1 cellular context compared by ENCODE assay signal in the genomic region with DNA sequence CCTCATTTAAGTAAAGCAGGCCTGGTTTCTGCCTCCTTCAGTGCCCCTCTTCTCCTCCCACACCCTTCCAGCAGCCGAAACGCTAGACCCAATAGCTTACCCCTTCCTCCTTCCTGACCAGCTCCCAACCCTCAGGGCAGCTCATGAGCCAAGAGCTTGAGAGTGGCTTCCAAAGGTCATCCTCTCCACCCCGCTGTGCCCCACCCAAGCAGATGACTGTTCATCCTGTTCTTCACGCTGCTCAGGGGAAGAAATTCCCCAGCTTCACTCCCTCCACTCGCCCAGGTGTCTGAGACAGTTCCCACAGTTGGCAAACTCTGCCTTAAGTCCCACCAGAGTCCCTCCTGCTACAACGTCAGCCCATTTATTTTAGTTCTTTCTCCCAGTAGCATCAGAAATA.
TF ChIP-seq lines count a peak whose summit lies in the region.

No MANE protein-coding gene starts in this region.

TF ChIP-seq in endothelial cell of umbilical vein, 7 proteins besides CTCF, POLR2A, EP300 and RAD21:
- no peak for TF ChIP-seq POLR2AphosphoS5 (IDR thresholded peaks at IDR 0.05; ENCODE audit: insufficient read depth, low read depth, low read length)
- TF ChIP-seq GATA2 (IDR thresholded peaks at IDR 0.05; ENCODE audit: insufficient read depth, insufficient read length, low read depth, low read length), result no peak
- no peak for TF ChIP-seq MYC (IDR thresholded peaks at IDR 0.05; ENCODE audit: low read depth, low read length)
- TF ChIP-seq, protein P1, sequence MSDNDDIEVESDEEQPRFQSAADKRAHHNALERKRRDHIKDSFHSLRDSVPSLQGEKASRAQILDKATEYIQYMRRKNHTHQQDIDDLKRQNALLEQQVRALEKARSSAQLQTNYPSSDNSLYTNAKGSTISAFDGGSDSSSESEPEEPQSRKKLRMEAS (IDR thresholded peaks at IDR 0.05; ENCODE audit: insufficient read depth, insufficient read length), result no peak
- no peak for TF ChIP-seq FOS (IDR thresholded peaks at IDR 0.05; ENCODE audit: borderline replicate concordance, insufficient read depth, low read length)
- no peak for TF ChIP-seq JUN (IDR thresholded peaks at IDR 0.05; ENCODE audit: borderline replicate concordance, insufficient read depth, insufficient read length, low read depth)
- TF ChIP-seq EZH2 (IDR thresholded peaks at IDR 0.05; ENCODE audit: borderline replicate concordance, low read depth, low read length, severe bottlenecking), result no peak
